In genomic region chr1:46432781-46433327, GRCh38 we compare ENCODE assay signal across 1 cellular context.
TF ChIP-seq lines count a peak whose summit lies in the region.

No MANE protein-coding gene starts in this region.

TF ChIP-seq in K562, 482 proteins besides CTCF, POLR2A, EP300 and RAD21:
- TF ChIP-seq NFE2 (IDR thresholded peaks at IDR 0.05; ENCODE audit: low read depth): 0 out of 2 replicates have a peak, but pooled peaks have one; percentile 12
- 0 out of 2 replicates have a peak, but pooled peaks have one; percentile 5 for TF ChIP-seq ZBTB7A (IDR thresholded peaks at IDR 0.05; ENCODE audit: borderline replicate concordance, control insufficient read depth, low read depth, low read length)
- TF ChIP-seq USF2 (CRISPR knock-in tag; IDR thresholded peaks at IDR 0.05): no peak
- peak; percentile 6 for TF ChIP-seq PRDM10 (IDR thresholded peaks at IDR 0.05; ENCODE audit: partially characterized antibody)
- no peak for TF ChIP-seq CGGBP1 (CRISPR knock-in tag; IDR thresholded peaks at IDR 0.05)
- 0 out of 2 replicates have a peak, but pooled peaks have one; percentile 29 for TF ChIP-seq ZFX (CRISPR knock-in tag; IDR thresholded peaks at IDR 0.05)
